Comparison of ENCODE assay signal across 18 cellular contexts in the genomic region with DNA sequence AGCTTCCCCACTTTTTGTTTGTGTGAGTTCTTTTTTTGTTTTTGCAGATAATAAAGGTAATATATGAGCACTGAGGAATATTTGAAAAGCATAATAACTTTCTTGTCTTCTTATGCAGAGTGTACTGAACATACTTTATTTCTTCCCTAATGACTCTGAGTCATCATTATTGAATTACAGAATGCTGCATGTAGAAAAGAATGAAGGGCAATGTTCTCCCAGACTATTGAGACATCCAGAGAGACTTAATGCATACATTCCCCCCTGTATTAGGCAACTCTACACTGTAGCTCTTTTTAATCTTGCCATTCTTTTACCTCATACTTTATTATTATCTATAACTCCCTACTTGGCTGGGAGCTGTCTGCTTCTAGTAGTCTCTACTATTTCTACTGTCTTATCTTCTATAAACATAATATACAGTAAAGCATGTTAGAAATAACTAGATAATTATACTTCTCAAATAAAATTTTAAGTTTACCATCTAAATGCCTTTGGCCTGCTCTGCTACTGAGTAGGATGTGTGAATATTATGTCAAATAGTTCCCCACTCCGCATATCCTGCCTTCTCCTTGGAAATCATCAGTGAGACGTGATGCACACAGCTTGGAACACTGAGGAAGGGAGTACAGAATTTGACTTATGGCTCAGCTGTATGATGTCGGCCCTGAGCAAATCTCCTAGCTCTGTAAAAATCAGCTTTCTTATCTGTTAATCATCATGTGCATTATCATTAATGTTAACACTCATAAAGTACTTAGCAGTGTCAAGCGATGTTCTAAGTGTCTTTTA.
DNase-seq lines count a peak whose midpoint lies in the region; ATAC-seq and TF ChIP-seq lines count a peak whose summit lies in the region.
"Had no signal": no experiment of that assay in that cellular context is flagged by ENCODE, and none has a peak within 500 bp of the region (broad histone marks: within the 10 kb centered on the region; RNA-seq: fewer than 3 reads in every experiment).

No MANE protein-coding gene starts in this region.

- H3K4me3 ChIP-seq in astrocyte of the cerebellum (ENCODE audit: low read depth, low read length), result no peak overlapping the region
- H3K4me3 ChIP-seq in fibroblast of pulmonary artery (replicated peaks; ENCODE audit: low read depth, low read length), result no peak overlapping the region
- H3K4me3 ChIP-seq in skeletal muscle satellite cell (ENCODE audit: low read length), result peak overlapping the region; percentile 6
- no peak overlapping the region for H3K4me3 ChIP-seq in ovary
- H3K4me3 ChIP-seq: GM23338, upper lobe of right lung had no signal

- TF ChIP-seq CTCF in astrocyte of the cerebellum (IDR thresholded peaks at IDR 0.05; ENCODE audit: low read depth, low read length, missing control alignments), result no peak
- TF ChIP-seq CTCF in fibroblast of pulmonary artery (IDR thresholded peaks at IDR 0.05; ENCODE audit: low read length, missing control alignments), result no peak
- TF ChIP-seq CTCF in ovary (IDR thresholded peaks at IDR 0.05), result no peak

- intact Hi-C loops in ovary (cut with DNase I), result no loop called here

- in situ Hi-C loops in astrocyte of the cerebellum (cut with HindIII; ENCODE audit: low sequenced_read_pairs), result no loop called here

- DNase-seq in H4 (ENCODE audit: low spot score) (peak; percentile 21), astrocyte of the cerebellum (ENCODE audit: low read depth) (peak; percentile 48), fibroblast of pulmonary artery (ENCODE audit: low read depth) (peak; percentile 96), SKM-1 treated with dmso at 0.1 percent for 144 hours (lab: John Stamatoyannopoulos, UW; ENCODE audit: unreplicated experiment) (no peak), ovary (no peak)
- DNase-seq: activated CD4-positive, alpha-beta T cell treated with anti-CD3 and anti-CD28 coated beads, Interleukin-2, amount 50 U/mL, for 4 hours; amygdala; CD8-positive, alpha-beta T cell; hypothalamus; KG1; natural killer cell; NCI-H187; right cardiac atrium; upper lobe of right lung had no signal

- H3K9ac ChIP-seq in skeletal muscle satellite cell (ENCODE audit: low read depth, low read length), result peak overlapping the region; percentile 10

- H3K4me1 ChIP-seq in skeletal muscle satellite cell (ENCODE audit: control insufficient read depth, insufficient read depth, low read length), result peaks cover 22% of the 10 kb centered on the region
- no peaks in the 10 kb centered on the region for H3K4me1 ChIP-seq in ovary (ENCODE audit: insufficient read depth)

- 80 to 90% (median 84%) methylated on average over 4 of the region's 4 CpGs for WGBS in ovary, 3 donors

- H3K9me3 ChIP-seq in skeletal muscle satellite cell (replicated peaks; ENCODE audit: low read length) (no peaks in the 10 kb centered on the region), ovary (no peaks in the 10 kb centered on the region)
- H3K9me3 ChIP-seq: upper lobe of right lung had no signal

- peak overlapping the region; percentile 71 for H3K4me2 ChIP-seq in skeletal muscle satellite cell (ENCODE audit: low read length)
- H3K4me2 ChIP-seq: GM23338 had no signal

- H3K27ac ChIP-seq in ovary, result no peak overlapping the region
- H3K27ac ChIP-seq: upper lobe of right lung had no signal

- no peaks in the 10 kb centered on the region for H3K36me3 ChIP-seq in skeletal muscle satellite cell (ENCODE audit: insufficient read depth, low read length)
- no peaks in the 10 kb centered on the region for H3K36me3 ChIP-seq in ovary
- H3K36me3 ChIP-seq: upper lobe of right lung had no signal

- no peak for ATAC-seq in GM19467 (IDR thresholded peaks at IDR 0.05; ENCODE audit: unreplicated experiment)
- ATAC-seq: CD8-positive, alpha-beta T cell; GM23338; natural killer cell; right cardiac atrium; stimulated activated memory B cell treated with anti-CD40 and anti-IgM and Interleukin-4, amounts not matched to agents 10 μg/mL and 1 μg/mL and 100 μg/mL, for 72 hours; upper lobe of right lung had no signal

- H3K27me3 ChIP-seq in skeletal muscle satellite cell (ENCODE audit: control insufficient read depth, insufficient read depth, low read length) (no peaks in the 10 kb centered on the region), ovary (no peaks in the 10 kb centered on the region)
- H3K27me3 ChIP-seq: upper lobe of right lung had no signal

- no peak for TF ChIP-seq EP300 in ovary (IDR thresholded peaks at IDR 0.05)

- no peak for TF ChIP-seq POLR2A in ovary (IDR thresholded peaks at IDR 0.05)

Comparison
In these comparisons a context has a peak if more than half of its experiments do, and no peak if none do; other contexts are left out.
1. DNase-seq: peak in H4 (single experiment), astrocyte of the cerebellum (single experiment) and fibroblast of pulmonary artery (single experiment); none in SKM-1 treated with dmso at 0.1 percent for 144 hours (single experiment) and ovary (0 of 5).